Comparison of ENCODE assay signal across 8 cellular contexts in genomic region chr3:129245641-129246306, GRCh38. TPM values are rescaled to one million over a fixed set of nuclear protein-coding genes. Genes with fewer than 3 reads are reported as not detected.
DNase-seq lines count a peak whose midpoint lies in the region; ATAC-seq and TF ChIP-seq lines count a peak whose summit lies in the region.
"Not testable (repeated sequence)": the region's sequence is repeated elsewhere in the genome, so short reads cannot be mapped to it uniquely, and the experiment has no call there.

No MANE protein-coding gene starts in this region.

- H3K4me3 ChIP-seq in H7 (ENCODE audit: insufficient read depth, low read depth, low read length); SJSA1: not testable (repeated sequence)

- H3K36me3 Mint-ChIP-seq in nephron (ENCODE audit: low read depth) = not testable (repeated sequence)
- peaks cover 22% of the 10 kb centered on the region for H3K36me3 Mint-ChIP-seq in stimulated activated effector memory CD8-positive, alpha-beta T cell treated with anti-CD3 and anti-CD28 coated beads, Interleukin-12 subunit alpha, Interleukin-12 subunit beta, amount 100 ng/mL, for 72 hours

- TF ChIP-seq CTCF in nephron (IDR thresholded peaks at IDR 0.05; ENCODE audit: unreplicated experiment in 3 of 3) = peak; percentile 94 to 97 (median 96)

- not testable (repeated sequence) for H3K36me3 ChIP-seq in H7 (replicated peaks; ENCODE audit: control insufficient read depth, insufficient read depth, low read length)
- peaks cover 13% of the 10 kb centered on the region for H3K36me3 ChIP-seq in SJSA1

- not testable (repeated sequence) for H3K27me3 Mint-ChIP-seq in nephron (ENCODE audit: low read depth)

- H3K4me1 ChIP-seq in SJSA1 (replicated peaks) = peaks cover 16% of the 10 kb centered on the region

- not testable (repeated sequence) for H3K9me3 Mint-ChIP-seq in nephron; stimulated activated effector memory CD8-positive, alpha-beta T cell treated with anti-CD3 and anti-CD28 coated beads, Interleukin-12 subunit alpha, Interleukin-12 subunit beta, amount 100 ng/mL, for 72 hours

- H3K9me3 ChIP-seq in SJSA1 (replicated peaks) = not testable (repeated sequence)

- peaks cover 38% of the 10 kb centered on the region for H3K4me1 Mint-ChIP-seq in nephron
- peaks cover 33% of the 10 kb centered on the region for H3K4me1 Mint-ChIP-seq in stimulated activated effector memory CD8-positive, alpha-beta T cell treated with anti-CD3 and anti-CD28 coated beads, Interleukin-12 subunit alpha, Interleukin-12 subunit beta, amount 100 ng/mL, for 72 hours

- DNase-seq in DMS79 treated with DMSO at 0.1 percent for 48 hours (lab: John Stamatoyannopoulos, UW) (peak; percentile 89), H7 (peak; percentile 91), NCI-H1105 (lab: John Stamatoyannopoulos, UW) (peak; percentile 92), SJSA1 (ENCODE audit: low read depth in 1 of 2, low spot score in 2 of 2) (peak; percentile 73 to 87), fibroblast of peridontal ligament (ENCODE audit: extremely low read depth) (peak; percentile 94)
- peak; percentile 38 for DNase-seq in activated T-helper 9 cell treated with anti-CD3 and anti-CD28 coated beads, Interleukin-2, amount 50 U/mL, for 16 hours (ENCODE audit: low read depth)
- DNase-seq in stimulated activated effector memory CD8-positive, alpha-beta T cell treated with anti-CD3 and anti-CD28 coated beads, Interleukin-12 subunit alpha, Interleukin-12 subunit beta, amount 100 ng/mL, for 72 hours (ENCODE audit: low spot score in 2 of 2) = peak; percentile 44 to 78

- H3K27ac Mint-ChIP-seq in nephron = peak overlapping the region; percentile 16 to 50 (median 22)
- H3K27ac Mint-ChIP-seq in stimulated activated effector memory CD8-positive, alpha-beta T cell treated with anti-CD3 and anti-CD28 coated beads, Interleukin-12 subunit alpha, Interleukin-12 subunit beta, amount 100 ng/mL, for 72 hours = not testable (repeated sequence)

- peak overlapping the region; percentile 56 to 74 (median 74) for H3K4me3 Mint-ChIP-seq in nephron
- H3K4me3 Mint-ChIP-seq in stimulated activated effector memory CD8-positive, alpha-beta T cell treated with anti-CD3 and anti-CD28 coated beads, Interleukin-12 subunit alpha, Interleukin-12 subunit beta, amount 100 ng/mL, for 72 hours = not testable (repeated sequence)

- ATAC-seq in stimulated activated effector memory CD8-positive, alpha-beta T cell treated with anti-CD3 and anti-CD28 coated beads, Interleukin-12 subunit alpha, Interleukin-12 subunit beta, amount 100 ng/mL, for 72 hours = peak; percentile 73

- H3K27ac ChIP-seq in SJSA1 = not testable (repeated sequence)

- H3K27me3 ChIP-seq in H7 (ENCODE audit: control insufficient read depth, insufficient read depth, low read length); SJSA1 (replicated peaks): not testable (repeated sequence)

RNA-seq across cellular contexts. Expression of gene COPG1, which starts 3.6 kb away (rescaled TPM):
- total RNA-seq in H7 (2014; rRNA removed; shearing (Covaris generic)) = 138 TPM in 2 replicates
- 191 and 235 TPM in 2 replicates for total RNA-seq in SJSA1 (2014; rRNA removed; shearing (Covaris generic))

RNA-seq across cellular contexts. Expression of gene HMCES, which starts 32.9 kb away (rescaled TPM):
- total RNA-seq in H7 (2014; rRNA removed; shearing (Covaris generic)) = 28.1 and 32.0 TPM in 2 replicates
- total RNA-seq in SJSA1 (2014; rRNA removed; shearing (Covaris generic)) = 22.2 and 25.6 TPM in 2 replicates

Comparison
In these comparisons a context has a peak if more than half of its experiments do, and no peak if none do; other contexts are left out.
1. DNase-seq: peak in every context shown above with its lines; median percentile 94 in fibroblast of peridontal ligament; 92 in NCI-H1105; 91 in H7; 89 in DMS79 treated with DMSO at 0.1 percent for 48 hours; 80 in SJSA1; 61 in stimulated activated effector memory CD8-positive, alpha-beta T cell treated with anti-CD3 and anti-CD28 coated beads, Interleukin-12 subunit alpha, Interleukin-12 subunit beta, amount 100 ng/mL, for 72 hours; 38 in activated T-helper 9 cell treated with anti-CD3 and anti-CD28 coated beads, Interleukin-2, amount 50 U/mL, for 16 hours.